2 cellular contexts compared by ENCODE assay signal in the genomic region with DNA sequence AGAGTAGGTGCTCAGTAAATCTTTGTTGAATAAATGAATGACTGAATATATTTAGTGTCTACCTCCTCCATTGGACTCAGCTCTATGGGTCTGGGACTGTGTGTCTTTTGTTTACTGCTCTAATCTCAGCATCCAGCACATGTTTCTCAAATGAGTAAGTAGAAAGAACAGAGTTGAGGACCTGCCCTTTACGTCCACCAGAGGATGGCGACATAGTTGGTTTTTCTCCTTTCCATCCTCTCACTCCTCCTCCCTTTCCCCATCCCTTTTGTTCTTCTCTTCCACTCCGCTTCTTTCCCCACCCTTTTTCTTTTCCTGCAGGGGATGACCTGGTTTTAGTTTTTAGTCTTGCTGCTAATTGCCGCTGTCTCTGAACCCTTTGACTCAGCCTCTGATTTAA.
TF ChIP-seq lines count a peak whose summit lies in the region.

No MANE protein-coding gene starts in this region.

TF ChIP-seq in GM23338, 12 proteins besides CTCF, POLR2A, EP300 and RAD21 (continues in another document):
- TF ChIP-seq REST (IDR thresholded peaks at IDR 0.05; ENCODE audit: unreplicated experiment) (no peak), POLR2AphosphoS5 (IDR thresholded peaks at IDR 0.05; ENCODE audit: low read depth) (no peak), ZNF114 (CRISPR knock-in tag; IDR thresholded peaks at IDR 0.05) (no peak), CREB1 (CRISPR knock-in tag; IDR thresholded peaks at IDR 0.05; ENCODE audit: low read depth) (no peak), ZNF331 (CRISPR knock-in tag; IDR thresholded peaks at IDR 0.05; ENCODE audit: low read depth) (no peak), ETS1 (IDR thresholded peaks at IDR 0.05) (no peak), EZH2phosphoT487 (IDR thresholded peaks at IDR 0.05; ENCODE audit: unreplicated experiment) (no peak), JUNB (IDR thresholded peaks at IDR 0.05; ENCODE audit: unreplicated experiment) (no peak), EZH2 (IDR thresholded peaks at IDR 0.05; ENCODE audit: low read depth, unreplicated experiment) (no peak)
- TF ChIP-seq, protein P1, sequence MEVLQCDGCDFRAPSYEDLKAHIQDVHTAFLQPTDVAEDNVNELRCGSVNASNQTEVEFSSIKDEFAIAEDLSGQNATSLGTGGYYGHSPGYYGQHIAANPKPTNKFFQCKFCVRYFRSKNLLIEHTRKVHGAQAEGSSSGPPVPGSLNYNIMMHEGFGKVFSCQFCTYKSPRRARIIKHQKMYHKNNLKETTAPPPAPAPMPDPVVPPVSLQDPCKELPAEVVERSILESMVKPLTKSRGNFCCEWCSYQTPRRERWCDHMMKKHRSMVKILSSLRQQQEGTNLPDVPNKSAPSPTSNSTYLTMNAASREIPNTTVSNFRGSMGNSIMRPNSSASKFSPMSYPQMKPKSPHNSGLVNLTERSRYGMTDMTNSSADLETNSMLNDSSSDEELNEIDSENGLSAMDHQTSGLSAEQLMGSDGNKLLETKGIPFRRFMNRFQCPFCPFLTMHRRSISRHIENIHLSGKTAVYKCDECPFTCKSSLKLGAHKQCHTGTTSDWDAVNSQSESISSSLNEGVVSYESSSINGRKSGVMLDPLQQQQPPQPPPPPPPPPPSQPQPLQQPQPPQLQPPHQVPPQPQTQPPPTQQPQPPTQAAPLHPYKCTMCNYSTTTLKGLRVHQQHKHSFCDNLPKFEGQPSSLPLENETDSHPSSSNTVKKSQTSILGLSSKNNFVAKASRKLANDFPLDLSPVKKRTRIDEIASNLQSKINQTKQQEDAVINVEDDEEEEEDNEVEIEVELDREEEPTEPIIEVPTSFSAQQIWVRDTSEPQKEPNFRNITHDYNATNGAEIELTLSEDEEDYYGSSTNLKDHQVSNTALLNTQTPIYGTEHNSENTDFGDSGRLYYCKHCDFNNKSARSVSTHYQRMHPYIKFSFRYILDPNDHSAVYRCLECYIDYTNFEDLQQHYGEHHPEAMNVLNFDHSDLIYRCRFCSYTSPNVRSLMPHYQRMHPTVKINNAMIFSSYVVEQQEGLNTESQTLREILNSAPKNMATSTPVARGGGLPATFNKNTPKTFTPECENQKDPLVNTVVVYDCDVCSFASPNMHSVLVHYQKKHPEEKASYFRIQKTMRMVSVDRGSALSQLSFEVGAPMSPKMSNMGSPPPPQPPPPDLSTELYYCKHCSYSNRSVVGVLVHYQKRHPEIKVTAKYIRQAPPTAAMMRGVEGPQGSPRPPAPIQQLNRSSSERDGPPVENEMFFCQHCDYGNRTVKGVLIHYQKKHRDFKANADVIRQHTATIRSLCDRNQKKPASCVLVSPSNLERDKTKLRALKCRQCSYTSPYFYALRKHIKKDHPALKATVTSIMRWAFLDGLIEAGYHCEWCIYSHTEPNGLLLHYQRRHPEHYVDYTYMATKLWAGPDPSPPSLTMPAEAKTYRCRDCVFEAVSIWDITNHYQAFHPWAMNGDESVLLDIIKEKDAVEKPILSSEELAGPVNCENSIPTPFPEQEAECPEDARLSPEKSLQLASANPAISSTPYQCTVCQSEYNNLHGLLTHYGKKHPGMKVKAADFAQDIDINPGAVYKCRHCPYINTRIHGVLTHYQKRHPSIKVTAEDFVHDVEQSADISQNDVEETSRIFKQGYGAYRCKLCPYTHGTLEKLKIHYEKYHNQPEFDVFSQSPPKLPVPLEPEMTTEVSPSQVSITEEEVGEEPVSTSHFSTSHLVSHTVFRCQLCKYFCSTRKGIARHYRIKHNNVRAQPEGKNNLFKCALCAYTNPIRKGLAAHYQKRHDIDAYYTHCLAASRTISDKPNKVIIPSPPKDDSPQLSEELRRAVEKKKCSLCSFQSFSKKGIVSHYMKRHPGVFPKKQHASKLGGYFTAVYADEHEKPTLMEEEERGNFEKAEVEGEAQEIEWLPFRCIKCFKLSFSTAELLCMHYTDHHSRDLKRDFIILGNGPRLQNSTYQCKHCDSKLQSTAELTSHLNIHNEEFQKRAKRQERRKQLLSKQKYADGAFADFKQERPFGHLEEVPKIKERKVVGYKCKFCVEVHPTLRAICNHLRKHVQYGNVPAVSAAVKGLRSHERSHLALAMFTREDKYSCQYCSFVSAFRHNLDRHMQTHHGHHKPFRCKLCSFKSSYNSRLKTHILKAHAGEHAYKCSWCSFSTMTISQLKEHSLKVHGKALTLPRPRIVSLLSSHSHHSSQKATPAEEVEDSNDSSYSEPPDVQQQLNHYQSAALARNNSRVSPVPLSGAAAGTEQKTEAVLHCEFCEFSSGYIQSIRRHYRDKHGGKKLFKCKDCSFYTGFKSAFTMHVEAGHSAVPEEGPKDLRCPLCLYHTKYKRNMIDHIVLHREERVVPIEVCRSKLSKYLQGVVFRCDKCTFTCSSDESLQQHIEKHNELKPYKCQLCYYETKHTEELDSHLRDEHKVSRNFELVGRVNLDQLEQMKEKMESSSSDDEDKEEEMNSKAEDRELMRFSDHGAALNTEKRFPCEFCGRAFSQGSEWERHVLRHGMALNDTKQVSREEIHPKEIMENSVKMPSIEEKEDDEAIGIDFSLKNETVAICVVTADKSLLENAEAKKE (CRISPR knock-in tag; IDR thresholded peaks at IDR 0.05): no peak

TF ChIP-seq in H1, 55 proteins besides CTCF, POLR2A, EP300 and RAD21:
- TF ChIP-seq CEBPB (IDR thresholded peaks at IDR 0.05; ENCODE audit: low read depth, low read length) (0 out of 2 replicates have a peak, but pooled peaks have one; percentile 1), GABPA (IDR thresholded peaks at IDR 0.05; ENCODE audit: borderline replicate concordance, insufficient read depth, low read length) (no peak)
